In genomic region chr7:149233655-149234204, GRCh38 we compare ENCODE assay signal across 1 cellular context.
TF ChIP-seq lines count a peak whose summit lies in the region.

No MANE protein-coding gene starts in this region.

TF ChIP-seq in K562, 482 proteins besides CTCF, POLR2A, EP300 and RAD21:
- TF ChIP-seq KDM1A (IDR thresholded peaks at IDR 0.05) = peak; percentile 51 to 65; a peak in 3 of 4 replicates
